In the genomic region with DNA sequence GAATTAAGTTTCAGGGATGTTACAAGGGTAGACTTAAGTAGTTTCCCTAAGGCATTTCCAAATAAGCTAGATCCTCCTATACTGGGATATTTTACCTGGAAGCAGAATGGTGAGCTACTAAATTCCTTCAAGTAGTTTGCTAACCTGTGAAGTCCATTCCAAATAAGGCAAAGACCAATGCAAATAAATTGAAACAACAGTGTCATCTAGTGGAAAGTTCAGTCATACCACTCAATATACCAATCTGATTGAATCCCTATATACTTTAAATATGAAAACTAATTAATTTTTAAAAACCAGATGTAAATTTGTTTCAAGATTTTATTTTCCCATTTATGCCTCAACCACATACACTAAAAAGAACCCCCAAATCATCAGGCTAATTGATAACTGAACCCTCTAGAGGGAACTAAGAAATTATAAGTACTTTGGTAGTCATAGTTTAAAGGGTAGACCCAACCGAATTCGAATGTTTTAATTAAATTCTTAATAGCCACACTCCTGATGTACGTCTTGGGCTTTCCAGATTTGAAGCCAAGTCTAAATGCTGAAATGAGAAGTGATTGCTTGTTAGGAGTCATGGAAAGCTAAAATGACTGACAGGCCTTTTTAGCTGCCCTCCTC, we compare ENCODE assay signal across 9 cellular contexts.
DNase-seq lines count a peak whose midpoint lies in the region; ATAC-seq and TF ChIP-seq lines count a peak whose summit lies in the region.
"Had no signal": no experiment of that assay in that cellular context is flagged by ENCODE, and none has a peak within 500 bp of the region (broad histone marks: within the 10 kb centered on the region; RNA-seq: fewer than 3 reads in every experiment).

No MANE protein-coding gene starts in this region.

- no peak overlapping the region for H3K4me3 ChIP-seq in spleen

- WGBS in spleen, 5 donors, result 75 to 89% (median 79%) methylated on average over 3 of the region's 3 CpGs

- DNase-seq in activated naive CD8-positive, alpha-beta T cell treated with anti-CD3 and anti-CD28 coated beads, Interleukin-2, amount 50 U/mL, for 24 hours, result no peak
- no peak for DNase-seq in activated naive CD8-positive, alpha-beta T cell treated with anti-CD3 and anti-CD28 coated beads for 36 hours
- DNase-seq in HT1080 (ENCODE audit: low read depth), result peak; percentile 52
- DNase-seq in SHP77 treated with DMSO at 0.1 percent for 48 hours (lab: John Stamatoyannopoulos, UW), result peak; percentile 37
- DNase-seq in foreskin melanocyte, result peak; percentile 21
- no peak for DNase-seq in spleen
- no peak for DNase-seq in mucosa of gallbladder (ENCODE audit: low spot score)

- no peaks in the 10 kb centered on the region for H3K36me3 ChIP-seq in spleen

- no peaks in the 10 kb centered on the region for H3K9me3 ChIP-seq in spleen

- no peaks in the 10 kb centered on the region for H3K27me3 ChIP-seq in spleen (replicated peaks in 1 of 7)

- no peak for TF ChIP-seq POLR2A in spleen (IDR thresholded peaks at IDR 0.05)

- H3K4me3 Mint-ChIP-seq in activated naive CD8-positive, alpha-beta T cell treated with anti-CD3 and anti-CD28 coated beads, Interleukin-2, amount 50 U/mL, for 24 hours, result no peak overlapping the region
- H3K4me3 Mint-ChIP-seq in activated naive CD8-positive, alpha-beta T cell treated with anti-CD3 and anti-CD28 coated beads for 36 hours, result no peak overlapping the region
- H3K4me3 Mint-ChIP-seq: central memory CD8-positive, alpha-beta T cell had no signal

- no peaks in the 10 kb centered on the region for H3K4me1 Mint-ChIP-seq in activated naive CD8-positive, alpha-beta T cell treated with anti-CD3 and anti-CD28 coated beads, Interleukin-2, amount 50 U/mL, for 24 hours
- H3K4me1 Mint-ChIP-seq in activated naive CD8-positive, alpha-beta T cell treated with anti-CD3 and anti-CD28 coated beads for 36 hours, result peaks cover 6% of the 10 kb centered on the region
- H3K4me1 Mint-ChIP-seq: central memory CD8-positive, alpha-beta T cell had no signal

- no peaks in the 10 kb centered on the region for H3K4me1 ChIP-seq in spleen

- H3K36me3 Mint-ChIP-seq in activated naive CD8-positive, alpha-beta T cell treated with anti-CD3 and anti-CD28 coated beads, Interleukin-2, amount 50 U/mL, for 24 hours (ENCODE audit: low read depth), result no peaks in the 10 kb centered on the region
- no peaks in the 10 kb centered on the region for H3K36me3 Mint-ChIP-seq in activated naive CD8-positive, alpha-beta T cell treated with anti-CD3 and anti-CD28 coated beads for 36 hours

- peak; percentile 43 for ATAC-seq in activated naive CD8-positive, alpha-beta T cell treated with anti-CD3 and anti-CD28 coated beads, Interleukin-2, amount 50 U/mL, for 24 hours
- no peak for ATAC-seq in GM18907 (IDR thresholded peaks at IDR 0.05; ENCODE audit: unreplicated experiment)

- intact Hi-C loops in spleen (cut with DNase I; ENCODE audit: low total_unique reads), result no loop called here

- H3K27me3 Mint-ChIP-seq in activated naive CD8-positive, alpha-beta T cell treated with anti-CD3 and anti-CD28 coated beads, Interleukin-2, amount 50 U/mL, for 24 hours, result peaks cover 4% of the 10 kb centered on the region
- H3K27me3 Mint-ChIP-seq in activated naive CD8-positive, alpha-beta T cell treated with anti-CD3 and anti-CD28 coated beads for 36 hours, result no peaks in the 10 kb centered on the region

- no peak overlapping the region for H3K27ac ChIP-seq in spleen

- H3K9me3 Mint-ChIP-seq in activated naive CD8-positive, alpha-beta T cell treated with anti-CD3 and anti-CD28 coated beads, Interleukin-2, amount 50 U/mL, for 24 hours, result no peaks in the 10 kb centered on the region
- no peaks in the 10 kb centered on the region for H3K9me3 Mint-ChIP-seq in activated naive CD8-positive, alpha-beta T cell treated with anti-CD3 and anti-CD28 coated beads for 36 hours
- H3K9me3 Mint-ChIP-seq: central memory CD8-positive, alpha-beta T cell had no signal

- TF ChIP-seq CTCF in spleen (IDR thresholded peaks at IDR 0.05 in 8 of 11, conservative IDR thresholded peaks at IDR 0.05 in 3 of 11), result peak in 7 of 11 experiments; percentile 16 to 50 (median 39)

- no peak overlapping the region for H3K27ac Mint-ChIP-seq in activated naive CD8-positive, alpha-beta T cell treated with anti-CD3 and anti-CD28 coated beads, Interleukin-2, amount 50 U/mL, for 24 hours
- H3K27ac Mint-ChIP-seq in activated naive CD8-positive, alpha-beta T cell treated with anti-CD3 and anti-CD28 coated beads for 36 hours, result no peak overlapping the region

Comparison
In these comparisons a context has a peak if more than half of its experiments do, and no peak if none do; other contexts are left out.
1. DNase-seq: peak in HT1080 (single experiment), SHP77 treated with DMSO at 0.1 percent for 48 hours (single experiment) and foreskin melanocyte (single experiment); none in activated naive CD8-positive, alpha-beta T cell treated with anti-CD3 and anti-CD28 coated beads, Interleukin-2, amount 50 U/mL, for 24 hours (single experiment), activated naive CD8-positive, alpha-beta T cell treated with anti-CD3 and anti-CD28 coated beads for 36 hours (single experiment), spleen (single experiment) and mucosa of gallbladder (single experiment).